ENCODE assay signal across 18 cellular contexts in genomic region chr3:41234823-41235722, GRCh38. TPM values are rescaled to one million over a fixed set of nuclear protein-coding genes. Genes with fewer than 3 reads are reported as not detected.
DNase-seq lines count a peak whose midpoint lies in the region; ATAC-seq and TF ChIP-seq lines count a peak whose summit lies in the region.
"Had no signal": no experiment of that assay in that cellular context is flagged by ENCODE, and none has a peak within 500 bp of the region (broad histone marks: within the 10 kb centered on the region; RNA-seq: fewer than 3 reads in every experiment).

No MANE protein-coding gene starts in this region.

- 71% methylated on average over 3 of the region's 6 CpGs; no CpG with 5 or more reads in 1 of the 2 experiments for WGBS in endodermal cell (ENCODE audit: insufficient coverage in 1 of 2, insufficient read length in 1 of 2), 2 experiments

- TF ChIP-seq CTCF in endodermal cell (conservative IDR thresholded peaks at IDR 0.05) (no peak), nephron (IDR thresholded peaks at IDR 0.05; ENCODE audit: unreplicated experiment in 3 of 3) (no peak)

- no peak overlapping the region for H3K27ac ChIP-seq in endodermal cell (ENCODE audit: low read depth, low read length)
- H3K27ac ChIP-seq: adrenal gland had no signal

- H3K27me3 ChIP-seq in endodermal cell (ENCODE audit: control insufficient read depth, insufficient read depth, low read length, poor library complexity, severe bottlenecking) = no peaks in the 10 kb centered on the region
- H3K27me3 ChIP-seq: adrenal gland, upper lobe of left lung had no signal

- H3K9ac ChIP-seq in endodermal cell (ENCODE audit: extremely low read depth, low read length, poor library complexity, severe bottlenecking) = no peak overlapping the region

- peaks cover 28% of the 10 kb centered on the region for H3K4me1 ChIP-seq in endodermal cell (ENCODE audit: control insufficient read depth, insufficient read depth, low read length)
- H3K4me1 ChIP-seq: upper lobe of left lung had no signal

- H3K4me3 Mint-ChIP-seq in IgD-negative memory B cell = no peak overlapping the region
- H3K4me3 Mint-ChIP-seq in endodermal cell = no peak overlapping the region
- H3K4me3 Mint-ChIP-seq in nephron = no peak overlapping the region
- H3K4me3 Mint-ChIP-seq: T-helper 1 cell treated with Interleukin-12 subunit alpha and Interleukin-12 subunit beta and Interleukin-4 antibody, amounts not matched to agents 30 μg/mL and 1 μg/mL, for 36 hours had no signal

- no peaks in the 10 kb centered on the region for H3K9me3 ChIP-seq in endodermal cell (ENCODE audit: control insufficient read depth, low read length)
- H3K9me3 ChIP-seq: adrenal gland, upper lobe of left lung had no signal

- peak; percentile 51 for DNase-seq in DMS 273 (lab: John Stamatoyannopoulos, UW; ENCODE audit: unreplicated experiment)
- DNase-seq in endodermal cell = peak; percentile 53
- DNase-seq: activated CD4-positive, CD25-positive, alpha-beta regulatory T cell treated with anti-CD3 and anti-CD28 coated beads, Interleukin-2, amount 50 U/mL, for 72 hours; adrenal gland; DND-41; midbrain; NCI-H1105 treated with DMSO at 0.1 percent for 48 hours; NCI-H524 treated with DMSO at 0.1 percent for 48 hours; RPMI8226; upper lobe of left lung had no signal

- no peak overlapping the region for H3K4me3 ChIP-seq in endodermal cell (ENCODE audit: low read length)
- H3K4me3 ChIP-seq: adrenal gland, upper lobe of left lung had no signal

- ATAC-seq in HG02885 (IDR thresholded peaks at IDR 0.05; ENCODE audit: poor library complexity, unreplicated experiment) (no peak), HG02870 (IDR thresholded peaks at IDR 0.05; ENCODE audit: unreplicated experiment) (no peak), GM21786 (IDR thresholded peaks at IDR 0.05; ENCODE audit: unreplicated experiment) (no peak), HG03439 (IDR thresholded peaks at IDR 0.05; ENCODE audit: unreplicated experiment) (no peak)
- ATAC-seq: HepG2 had no signal

- H3K4me1 Mint-ChIP-seq in IgD-negative memory B cell (peaks cover 2 to 8% (median 2%) of the 10 kb centered on the region in 3 donors), endodermal cell (peaks cover 74% of the 10 kb centered on the region), nephron (peaks cover 27% of the 10 kb centered on the region)

- H3K9me3 Mint-ChIP-seq in IgD-negative memory B cell (no peaks in the 10 kb centered on the region), endodermal cell (no peaks in the 10 kb centered on the region), nephron (no peaks in the 10 kb centered on the region)
- H3K9me3 Mint-ChIP-seq: T-helper 1 cell treated with Interleukin-12 subunit alpha and Interleukin-12 subunit beta and Interleukin-4 antibody, amounts not matched to agents 30 μg/mL and 1 μg/mL, for 36 hours had no signal

- H3K27ac Mint-ChIP-seq in IgD-negative memory B cell = peak overlapping the region; percentile 59 to 62 (median 60)
- peak overlapping the region; percentile 35 for H3K27ac Mint-ChIP-seq in endodermal cell
- peak overlapping the region in 2 of 3 experiments; percentile 19 to 49 for H3K27ac Mint-ChIP-seq in nephron
- H3K27ac Mint-ChIP-seq: T-helper 1 cell treated with Interleukin-12 subunit alpha and Interleukin-12 subunit beta and Interleukin-4 antibody, amounts not matched to agents 30 μg/mL and 1 μg/mL, for 36 hours had no signal

- peaks cover 94% of the 10 kb centered on the region for H3K36me3 ChIP-seq in endodermal cell (ENCODE audit: control insufficient read depth, insufficient read depth, low read length)

- no peaks in the 10 kb centered on the region for H3K27me3 Mint-ChIP-seq in IgD-negative memory B cell
- no peaks in the 10 kb centered on the region for H3K27me3 Mint-ChIP-seq in endodermal cell (ENCODE audit: insufficient read depth)
- H3K27me3 Mint-ChIP-seq in nephron (ENCODE audit: low read depth) = no peaks in the 10 kb centered on the region

- H3K36me3 Mint-ChIP-seq in IgD-negative memory B cell (peaks cover 6% of the 10 kb centered on the region), endodermal cell (ENCODE audit: low read depth) (peaks cover 80% of the 10 kb centered on the region), nephron (ENCODE audit: low read depth) (peaks cover 98% of the 10 kb centered on the region)

RNA-seq across cellular contexts. Expression of gene CTNNB1, which starts 35.8 kb away (rescaled TPM):
- 45.7 TPM for polyA plus RNA-seq in IgD-negative memory B cell
- total RNA-seq in endodermal cell = 100 to 1,000 TPM; 420 to 534 TPM
- 492 TPM for polyA plus RNA-seq in endodermal cell (2013, experiment 1 of 2)
- 458 TPM for polyA plus RNA-seq in endodermal cell (2013, experiment 2 of 2)
